ENCODE assay signal across 8 cellular contexts in the genomic region with DNA sequence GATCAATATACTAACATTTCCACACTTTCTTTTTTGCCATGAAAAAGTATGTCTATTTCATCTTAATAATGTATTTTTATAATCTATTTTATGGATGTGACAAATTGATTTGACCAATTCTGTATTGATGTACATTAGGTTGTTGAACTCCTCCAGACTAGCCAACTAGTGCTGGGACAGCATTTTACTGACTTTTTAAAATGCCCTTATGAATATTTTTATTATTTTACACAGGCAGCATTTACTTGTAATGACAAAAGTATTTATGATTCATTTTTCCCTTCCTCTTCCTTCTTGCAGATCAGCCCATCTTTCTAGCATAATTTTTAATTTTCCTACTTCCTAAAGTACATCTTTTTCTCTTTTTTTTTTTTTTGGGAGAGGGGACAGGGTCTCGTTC. TPM values are rescaled to one million over a fixed set of nuclear protein-coding genes. Genes with fewer than 3 reads are reported as not detected.
DNase-seq lines count a peak whose midpoint lies in the region; ATAC-seq and TF ChIP-seq lines count a peak whose summit lies in the region.

No MANE protein-coding gene starts in this region.

- no peak overlapping the region for H2BK15ac ChIP-seq in mesenchymal stem cell (ENCODE audit: low read depth, poor library complexity, severe bottlenecking)

- intact Hi-C loops in left ventricle myocardium inferior (cut with micrococcal nuclease) (no loop called here), Right ventricle myocardium inferior (cut with DNase I) (no loop called here), uterus (cut with DNase I; ENCODE audit: low total_unique reads) (no loop called here)

- H3K14ac ChIP-seq in mesenchymal stem cell (ENCODE audit: low read length in 2 of 2): no peak overlapping the region

- H3K36me3 ChIP-seq in left ventricle myocardium inferior: no peaks in the 10 kb centered on the region
- H3K36me3 ChIP-seq in mesenchymal stem cell (ENCODE audit: control insufficient read depth in 1 of 2, insufficient read depth in 2 of 2, low read depth in 1 of 2, low read length in 2 of 2): peaks cover 0 to 5% of the 10 kb centered on the region in 2 experiments
- no peaks in the 10 kb centered on the region for H3K36me3 ChIP-seq in uterus

- H2BK5ac ChIP-seq in mesenchymal stem cell (ENCODE audit: low read depth, low read length, poor library complexity, severe bottlenecking): no peak overlapping the region

- H3K9ac ChIP-seq in mesenchymal stem cell (ENCODE audit: low read length): peak overlapping the region; percentile 95

- H3K4me1 ChIP-seq in left ventricle myocardium inferior: peaks cover 57% of the 10 kb centered on the region
- H3K4me1 ChIP-seq in mesenchymal stem cell (ENCODE audit: control insufficient read depth, insufficient read depth, low read depth, low read length): peaks cover 18% of the 10 kb centered on the region
- peaks cover 0 to 10% of the 10 kb centered on the region in 2 donors for H3K4me1 ChIP-seq in uterus

- H3K27ac ChIP-seq in left ventricle myocardium inferior (replicated peaks) (peak overlapping the region; percentile 96), angular gyrus (ENCODE audit: low read depth, low read length) (peak overlapping the region; percentile 100), mesenchymal stem cell (ENCODE audit: low read length, poor library complexity, severe bottlenecking) (no peak overlapping the region), uterus (peak overlapping the region; percentile 92 to 97)

- ATAC-seq in Right ventricle myocardium inferior (no peak), GM19455 (IDR thresholded peaks at IDR 0.05; ENCODE audit: unreplicated experiment) (no peak), GM19467 (IDR thresholded peaks at IDR 0.05; ENCODE audit: unreplicated experiment) (no peak)

- H4K91ac ChIP-seq in mesenchymal stem cell (ENCODE audit: low read length): no peak overlapping the region

- DNase-seq in left ventricle myocardium inferior: no peak
- DNase-seq in Right ventricle myocardium inferior (ENCODE audit: missing footprints): no peak
- no peak for DNase-seq in mesenchymal stem cell
- no peak for DNase-seq in uterus
- DNase-seq in glomerular visceral epithelial cell (ENCODE audit: extremely low spot score): no peak

- H2BK120ac ChIP-seq in mesenchymal stem cell (ENCODE audit: low read depth, low read length): no peak overlapping the region

- no peak for TF ChIP-seq CTCF in left ventricle myocardium inferior (IDR thresholded peaks at IDR 0.05; ENCODE audit: borderline replicate concordance)
- no peak for TF ChIP-seq CTCF in uterus (IDR thresholded peaks at IDR 0.05)

- no peak overlapping the region for H2BK12ac ChIP-seq in mesenchymal stem cell (ENCODE audit: low read length in 2 of 2)

- H2AK5ac ChIP-seq in mesenchymal stem cell (ENCODE audit: low read length, severe bottlenecking): no peak overlapping the region

- no peak overlapping the region for H3K23ac ChIP-seq in mesenchymal stem cell (ENCODE audit: low read length in 2 of 2)

- H3K4me2 ChIP-seq in mesenchymal stem cell (ENCODE audit: low read length, poor library complexity, severe bottlenecking): no peak overlapping the region

- no peak overlapping the region for H3K18ac ChIP-seq in mesenchymal stem cell (ENCODE audit: low read depth in 1 of 2, low read length in 2 of 2)

- H4K8ac ChIP-seq in mesenchymal stem cell (ENCODE audit: low read length): no peak overlapping the region

- no peaks in the 10 kb centered on the region for H3K27me3 ChIP-seq in left ventricle myocardium inferior (ENCODE audit: low read depth)
- H3K27me3 ChIP-seq in mesenchymal stem cell (ENCODE audit: control insufficient read depth in 1 of 2, insufficient read depth in 1 of 2, low read length in 2 of 2): no peaks in the 10 kb centered on the region
- no peaks in the 10 kb centered on the region for H3K27me3 ChIP-seq in uterus

- no peaks in the 10 kb centered on the region for H3K9me3 ChIP-seq in left ventricle myocardium inferior (replicated peaks)
- H3K9me3 ChIP-seq in mesenchymal stem cell (ENCODE audit: control insufficient read depth, low read length): no peaks in the 10 kb centered on the region
- no peaks in the 10 kb centered on the region for H3K9me3 ChIP-seq in uterus

- H2AFZ ChIP-seq in mesenchymal stem cell (ENCODE audit: low read depth, low read length): no peak overlapping the region

- WGBS in mesenchymal stem cell: 83% methylated on average over 1 of the region's 1 CpG

- H3K4ac ChIP-seq in mesenchymal stem cell (ENCODE audit: low read depth in 1 of 2, low read length in 2 of 2): no peak overlapping the region

- TF ChIP-seq POLR2A in uterus (IDR thresholded peaks at IDR 0.05): no peak

- peaks cover 3% of the 10 kb centered on the region for H3K79me1 ChIP-seq in mesenchymal stem cell (replicated peaks; ENCODE audit: low read length, poor library complexity, severe bottlenecking)

- H3K4me3 ChIP-seq in left ventricle myocardium inferior: peak overlapping the region; percentile 81
- H3K4me3 ChIP-seq in mesenchymal stem cell (ENCODE audit: insufficient read depth in 1 of 2, low read depth in 1 of 2, low read length in 2 of 2): peak overlapping the region in 1 of 2 experiments; percentile 83
- H3K4me3 ChIP-seq in uterus: peak overlapping the region; percentile 65 to 70

RNA-seq across cellular contexts. Expression of gene FUZ, which starts 0.9 kb away (rescaled TPM):
- 18.3 TPM for total RNA-seq in left ventricle myocardium inferior
- total RNA-seq in Right ventricle myocardium inferior: 21.0 TPM
- 5.5 TPM for polyA plus RNA-seq in mesenchymal stem cell (2013, experiment 1 of 2)
- 5.0 TPM for polyA plus RNA-seq in mesenchymal stem cell (2013, experiment 2 of 2)
- 10 to 100 TPM; 10.5 to 28.8 (median 23.3) TPM for total RNA-seq in uterus

RNA-seq across cellular contexts. Expression of gene MED25, which starts 4.1 kb away (rescaled TPM):
- total RNA-seq in left ventricle myocardium inferior: 65.8 TPM
- 70.4 TPM for total RNA-seq in Right ventricle myocardium inferior
- 33.3 TPM for polyA plus RNA-seq in mesenchymal stem cell (2013, experiment 1 of 2)
- 33.3 TPM for polyA plus RNA-seq in mesenchymal stem cell (2013, experiment 2 of 2)
- total RNA-seq in uterus: 10 to 100 TPM; 21.1 to 48.1 (median 26.8) TPM

RNA-seq across cellular contexts. Expression of gene PTOV1, which starts 36.9 kb away (rescaled TPM):
- total RNA-seq in left ventricle myocardium inferior (104 TPM), Right ventricle myocardium inferior (122 TPM), uterus (100 to 1,000 TPM in 1 of 4 donors, 10 to 100 TPM in 3; 46.2 to 156 (median 82.0) TPM)
- polyA plus RNA-seq in mesenchymal stem cell (2013, experiment 1 of 2): 141 TPM
- polyA plus RNA-seq in mesenchymal stem cell (2013, experiment 2 of 2): 146 TPM

RNA-seq across cellular contexts. Expression of gene AP2A1, which starts 47.2 kb away (rescaled TPM):
- total RNA-seq in left ventricle myocardium inferior (65.5 TPM), Right ventricle myocardium inferior (76.4 TPM), uterus (100 to 1,000 TPM in 1 of 4 donors, 10 to 100 TPM in 3; 47.1 to 114 (median 54.7) TPM)
- 89.2 TPM for polyA plus RNA-seq in mesenchymal stem cell (2013, experiment 1 of 2)
- polyA plus RNA-seq in mesenchymal stem cell (2013, experiment 2 of 2): 87.9 TPM

RNA-seq across cellular contexts. Expression of gene TSKS, which starts 50.9 kb away (rescaled TPM):
- 0.38 TPM for total RNA-seq in left ventricle myocardium inferior
- total RNA-seq in Right ventricle myocardium inferior: 0.57 TPM
- not detected for polyA plus RNA-seq in mesenchymal stem cell (2013, experiment 1 of 2)
- polyA plus RNA-seq in mesenchymal stem cell (2013, experiment 2 of 2): not detected
- total RNA-seq in uterus: 1 to 10 TPM in 1 of 4 donors, under 1 TPM in 1, not detected in 2; 0.28 to 1.9 TPM
